8 cellular contexts compared by ENCODE assay signal in genomic region chr11:62025429-62026105, GRCh38. TPM values are rescaled to one million over a fixed set of nuclear protein-coding genes. Genes with fewer than 3 reads are reported as not detected.
A peak's percentile ranks its signal among the peaks of the same experiment; 100 is the strongest.
DNase-seq lines count a peak whose midpoint lies in the region; ATAC-seq and TF ChIP-seq lines count a peak whose summit lies in the region.

No MANE protein-coding gene starts in this region.

- H3K36me3 Mint-ChIP-seq in T-helper 1 cell treated with Interleukin-12 subunit alpha and Interleukin-12 subunit beta and Interleukin-4 antibody, amounts not matched to agents 30 μg/mL and 1 μg/mL, for 36 hours (ENCODE audit: low read depth), result peaks cover 10% of the 10 kb centered on the region
- H3K36me3 Mint-ChIP-seq in nephron progenitor cell (ENCODE audit: low read depth), result peaks cover 7% of the 10 kb centered on the region

- intact Hi-C loops in ascending aorta (cut with DNase I), result no loop called here

- no peaks in the 10 kb centered on the region for H3K4me1 ChIP-seq in ascending aorta

- H3K9me3 Mint-ChIP-seq in T-helper 1 cell treated with Interleukin-12 subunit alpha and Interleukin-12 subunit beta and Interleukin-4 antibody, amounts not matched to agents 30 μg/mL and 1 μg/mL, for 36 hours, result peaks cover 20% of the 10 kb centered on the region
- peaks cover 48% of the 10 kb centered on the region for H3K9me3 Mint-ChIP-seq in nephron progenitor cell

- no peaks in the 10 kb centered on the region for H3K27me3 ChIP-seq in ascending aorta
- H3K27me3 ChIP-seq in kidney epithelial cell (ENCODE audit: control insufficient read depth, insufficient read depth, low read length), result no peaks in the 10 kb centered on the region

- peak; percentile 66 for DNase-seq in GM12865 (ENCODE audit: low read depth)
- DNase-seq in ascending aorta (ENCODE audit: low spot score in 2 of 2), result peak; percentile 62 to 87
- DNase-seq in kidney epithelial cell (ENCODE audit: low read depth), result peak; percentile 89
- peak; percentile 22 for DNase-seq in stimulated activated CD4-positive, alpha-beta T cell treated with anti-CD3 and anti-CD28 coated beads, Interleukin-4, amount 100 ng/mL, for 1 hour
- DNase-seq in nephron progenitor cell, result no peak
- no peak for DNase-seq in NCI-H2107 treated with DMSO at 0.1 percent for 48 hours (lab: John Stamatoyannopoulos, UW; ENCODE audit: unreplicated experiment)

- H3K4me1 Mint-ChIP-seq in T-helper 1 cell treated with Interleukin-12 subunit alpha and Interleukin-12 subunit beta and Interleukin-4 antibody, amounts not matched to agents 30 μg/mL and 1 μg/mL, for 36 hours (ENCODE audit: low read depth), result peaks cover 20% of the 10 kb centered on the region
- peaks cover 5% of the 10 kb centered on the region for H3K4me1 Mint-ChIP-seq in nephron progenitor cell

- ATAC-seq in HG03342 (IDR thresholded peaks at IDR 0.05; ENCODE audit: unreplicated experiment), result peak; percentile 87

- no peaks in the 10 kb centered on the region for H3K27me3 Mint-ChIP-seq in T-helper 1 cell treated with Interleukin-12 subunit alpha and Interleukin-12 subunit beta and Interleukin-4 antibody, amounts not matched to agents 30 μg/mL and 1 μg/mL, for 36 hours (ENCODE audit: low read depth)
- peaks cover 2% of the 10 kb centered on the region for H3K27me3 Mint-ChIP-seq in nephron progenitor cell (ENCODE audit: low read depth, poor library complexity)

- H3K27ac ChIP-seq in ascending aorta, result peak overlapping the region; percentile 21 to 54

- H3K4me3 Mint-ChIP-seq in T-helper 1 cell treated with Interleukin-12 subunit alpha and Interleukin-12 subunit beta and Interleukin-4 antibody, amounts not matched to agents 30 μg/mL and 1 μg/mL, for 36 hours, result peak overlapping the region; percentile 51
- H3K4me3 Mint-ChIP-seq in nephron progenitor cell, result no peak overlapping the region

- H3K27ac Mint-ChIP-seq in T-helper 1 cell treated with Interleukin-12 subunit alpha and Interleukin-12 subunit beta and Interleukin-4 antibody, amounts not matched to agents 30 μg/mL and 1 μg/mL, for 36 hours, result peak overlapping the region; percentile 98
- no peak overlapping the region for H3K27ac Mint-ChIP-seq in nephron progenitor cell

- no peak for TF ChIP-seq CTCF in GM12865 (IDR thresholded peaks at IDR 0.05; ENCODE audit: insufficient read depth, low read depth, low read length, missing control alignments)
- no peak for TF ChIP-seq CTCF in ascending aorta (IDR thresholded peaks at IDR 0.05)
- TF ChIP-seq CTCF in kidney epithelial cell (IDR thresholded peaks at IDR 0.05; ENCODE audit: insufficient read depth, low read length, poor library complexity, severe bottlenecking), result no peak
- no peak for TF ChIP-seq CTCF in nephron progenitor cell (IDR thresholded peaks at IDR 0.05)

- H3K9me3 ChIP-seq in ascending aorta, result peaks cover 7 to 8% of the 10 kb centered on the region in 2 donors

- H3K4me3 ChIP-seq in GM12865 (ENCODE audit: low read depth, low read length), result no peak overlapping the region
- no peak overlapping the region for H3K4me3 ChIP-seq in ascending aorta
- H3K4me3 ChIP-seq in kidney epithelial cell (ENCODE audit: low read depth, low read length), result no peak overlapping the region

- H3K36me3 ChIP-seq in ascending aorta, result no peaks in the 10 kb centered on the region
- no peaks in the 10 kb centered on the region for H3K36me3 ChIP-seq in kidney epithelial cell (ENCODE audit: control insufficient read depth, insufficient read depth, low read length)

RNA-seq across cellular contexts. Expression of gene FTH1, which starts 58.1 kb away (rescaled TPM):
- total RNA-seq in ascending aorta (2,353 TPM), kidney epithelial cell (2,225 and 2,374 TPM in 2 replicates)

Comparison
In these comparisons a context has a peak if more than half of its experiments do, and no peak if none do; other contexts are left out.
1. DNase-seq: peak in GM12865 (single experiment), ascending aorta (2 of 2), kidney epithelial cell (single experiment) and stimulated activated CD4-positive, alpha-beta T cell treated with anti-CD3 and anti-CD28 coated beads, Interleukin-4, amount 100 ng/mL, for 1 hour (single experiment); none in nephron progenitor cell (single experiment) and NCI-H2107 treated with DMSO at 0.1 percent for 48 hours (single experiment).